In genomic region chr9:90774682-90775081, GRCh38 we compare ENCODE assay signal across 8 cellular contexts. TPM values are rescaled to one million over a fixed set of nuclear protein-coding genes. Genes with fewer than 3 reads are reported as not detected.
DNase-seq lines count a peak whose midpoint lies in the region; ATAC-seq and TF ChIP-seq lines count a peak whose summit lies in the region.

No MANE protein-coding gene starts in this region.

- H4K20me1 ChIP-seq in BLaER1 (no peaks in the 10 kb centered on the region), OCI-LY3 (ENCODE audit: insufficient read depth, low read length) (no peaks in the 10 kb centered on the region), mammary epithelial cell (ENCODE audit: insufficient read depth, low read length) (no peaks in the 10 kb centered on the region)

- no TSS peak for BruUV-seq in mammary epithelial cell (replicated peaks; lab: Mats Ljungman, UMichigan)

- H3K9me3 ChIP-seq in BLaER1 = peaks cover 7% of the 10 kb centered on the region
- H3K9me3 ChIP-seq in OCI-LY3 (ENCODE audit: insufficient read depth, low read length) = peaks cover under 1% of the 10 kb centered on the region; the same call in 1 of the 2 replicates
- H3K9me3 ChIP-seq in mammary epithelial cell (replicated peaks; ENCODE audit: insufficient read depth, low read length) = no peaks in the 10 kb centered on the region

- no peak for DNase-seq in mammary epithelial cell
- no peak for DNase-seq in activated naive CD8-positive, alpha-beta T cell treated with anti-CD3 and anti-CD28 coated beads, Interleukin-2, amount 50 U/mL, for 24 hours
- DNase-seq in kidney tubule cell (ENCODE audit: low spot score) = no peak
- DNase-seq in activated CD8-positive, alpha-beta memory T cell treated with anti-CD3 and anti-CD28 coated beads, Interleukin-2, amount 10 ng/mL, durations not matched to agents 7 days and 5 days = no peak

- H3K4me2 ChIP-seq in BLaER1 = peak overlapping the region; percentile 4; the same call in 1 of the 2 replicates
- H3K4me2 ChIP-seq in OCI-LY3 (ENCODE audit: low read length) = peak overlapping the region; percentile 58
- H3K4me2 ChIP-seq in mammary epithelial cell (ENCODE audit: insufficient read depth, low read depth, low read length) = no peak overlapping the region

- H3K4me1 Mint-ChIP-seq in activated naive CD8-positive, alpha-beta T cell treated with anti-CD3 and anti-CD28 coated beads, Interleukin-2, amount 50 U/mL, for 24 hours = peaks cover 11% of the 10 kb centered on the region
- H3K4me1 Mint-ChIP-seq in activated CD8-positive, alpha-beta memory T cell treated with anti-CD3 and anti-CD28 coated beads, Interleukin-2, amount 10 ng/mL, durations not matched to agents 7 days and 5 days = no peaks in the 10 kb centered on the region

- ATAC-seq in GM19043 (IDR thresholded peaks at IDR 0.05; ENCODE audit: low read depth, unreplicated experiment) (peak; percentile 74), HG03060 (IDR thresholded peaks at IDR 0.05; ENCODE audit: low read depth, unreplicated experiment) (peak; percentile 69)
- ATAC-seq in activated naive CD8-positive, alpha-beta T cell treated with anti-CD3 and anti-CD28 coated beads, Interleukin-2, amount 50 U/mL, for 24 hours = no peak
- no peak for ATAC-seq in activated CD8-positive, alpha-beta memory T cell treated with anti-CD3 and anti-CD28 coated beads, Interleukin-2, amount 10 ng/mL, durations not matched to agents 7 days and 5 days

- H3K4me3 ChIP-seq in BLaER1 (no peak overlapping the region), OCI-LY3 (ENCODE audit: low read length) (peak overlapping the region; percentile 52), mammary epithelial cell (replicated peaks in 1 of 3; ENCODE audit: insufficient read depth in 1 of 3, low read depth in 2 of 3, low read length in 3 of 3) (no peak overlapping the region)

- H3K9ac ChIP-seq in BLaER1 (no peak overlapping the region), OCI-LY3 (ENCODE audit: low read length) (peak overlapping the region; percentile 84), mammary epithelial cell (ENCODE audit: insufficient read depth, low read length) (no peak overlapping the region)

- in situ Hi-C loops in mammary epithelial cell (cut with MboI; ENCODE audit: low sequenced_read_pairs in 2 of 2) = loop anchor here (25.0 kb wide), 3 partner anchors 112 to 1187 kb away; no protein-coding TSS in a partner anchor

- H3K27ac Mint-ChIP-seq in activated naive CD8-positive, alpha-beta T cell treated with anti-CD3 and anti-CD28 coated beads, Interleukin-2, amount 50 U/mL, for 24 hours = no peak overlapping the region
- H3K27ac Mint-ChIP-seq in activated CD8-positive, alpha-beta memory T cell treated with anti-CD3 and anti-CD28 coated beads, Interleukin-2, amount 10 ng/mL, durations not matched to agents 7 days and 5 days = no peak overlapping the region

- CTCF ChIA-PET in mammary epithelial cell (lab: Charles Lee; ENCODE audit: low non-redundant PET) = interaction anchor here (0.6 kb wide), 1 partner anchor 451 kb away, joined by 5 read pairs; no protein-coding TSS in a partner anchor
- CTCF ChIA-PET in activated CD8-positive, alpha-beta memory T cell treated with anti-CD3 and anti-CD28 coated beads, Interleukin-2, amount 10 ng/mL, durations not matched to agents 7 days and 5 days (lab: Charles Lee) = no interaction called here

- peaks cover 9% of the 10 kb centered on the region; the same call in 1 of the 2 replicates for H3K4me1 ChIP-seq in BLaER1
- peaks cover 64% of the 10 kb centered on the region for H3K4me1 ChIP-seq in OCI-LY3 (ENCODE audit: low read length)
- H3K4me1 ChIP-seq in mammary epithelial cell (ENCODE audit: insufficient read depth, low read length) = no peaks in the 10 kb centered on the region

- no peaks in the 10 kb centered on the region for H3K36me3 Mint-ChIP-seq in activated naive CD8-positive, alpha-beta T cell treated with anti-CD3 and anti-CD28 coated beads, Interleukin-2, amount 50 U/mL, for 24 hours (ENCODE audit: low read depth)
- no peaks in the 10 kb centered on the region for H3K36me3 Mint-ChIP-seq in activated CD8-positive, alpha-beta memory T cell treated with anti-CD3 and anti-CD28 coated beads, Interleukin-2, amount 10 ng/mL, durations not matched to agents 7 days and 5 days

- intact Hi-C loops in mammary epithelial cell (cut with micrococcal nuclease) = loop anchor here (5.0 kb wide), 2 partner anchors 98 to 632 kb away; no protein-coding TSS in a partner anchor

- dilution Hi-C loops in mammary epithelial cell (cut with HindIII; ENCODE audit: low sequenced_read_pairs) = no loop called here

- peaks cover 5% of the 10 kb centered on the region for H3K27me3 Mint-ChIP-seq in activated naive CD8-positive, alpha-beta T cell treated with anti-CD3 and anti-CD28 coated beads, Interleukin-2, amount 50 U/mL, for 24 hours
- peaks cover 23% of the 10 kb centered on the region for H3K27me3 Mint-ChIP-seq in activated CD8-positive, alpha-beta memory T cell treated with anti-CD3 and anti-CD28 coated beads, Interleukin-2, amount 10 ng/mL, durations not matched to agents 7 days and 5 days

- no peak overlapping the region for H3K4me3 Mint-ChIP-seq in activated naive CD8-positive, alpha-beta T cell treated with anti-CD3 and anti-CD28 coated beads, Interleukin-2, amount 50 U/mL, for 24 hours
- no peak overlapping the region for H3K4me3 Mint-ChIP-seq in activated CD8-positive, alpha-beta memory T cell treated with anti-CD3 and anti-CD28 coated beads, Interleukin-2, amount 10 ng/mL, durations not matched to agents 7 days and 5 days

- H3K27ac ChIP-seq in BLaER1 (no peak overlapping the region), OCI-LY3 (ENCODE audit: low read length) (peak overlapping the region; percentile 99), mammary epithelial cell (ENCODE audit: insufficient read depth, low read depth, low read length) (no peak overlapping the region)

- TF ChIP-seq CTCF in OCI-LY3 (IDR thresholded peaks at IDR 0.05; ENCODE audit: low read depth, low read length) = peak; percentile 48
- TF ChIP-seq CTCF in mammary epithelial cell (conservative IDR thresholded peaks at IDR 0.05 in 1 of 2, IDR thresholded peaks at IDR 0.05 in 1 of 2; ENCODE audit: extremely low read depth in 1 of 2, insufficient read depth in 1 of 2, low read depth in 1 of 2, low read length in 2 of 2) = peak in 1 of 2 donors; percentile 36

- H3K27me3 ChIP-seq in BLaER1 (no peaks in the 10 kb centered on the region), OCI-LY3 (ENCODE audit: low read depth, low read length) (no peaks in the 10 kb centered on the region), mammary epithelial cell (ENCODE audit: insufficient read depth, low read length) (no peaks in the 10 kb centered on the region)

- 62% methylated on average over 3 of the region's 3 CpGs for WGBS in mammary epithelial cell (ENCODE audit: low coverage, missing lambda C conversion rate)

- no peaks in the 10 kb centered on the region for H3K79me2 ChIP-seq in OCI-LY3 (ENCODE audit: low read length)
- H3K79me2 ChIP-seq in mammary epithelial cell (ENCODE audit: insufficient read depth, low read length) = no peaks in the 10 kb centered on the region

- H3K36me3 ChIP-seq in BLaER1 (no peaks in the 10 kb centered on the region), OCI-LY3 (replicated peaks; ENCODE audit: low read depth, low read length) (peaks cover 5% of the 10 kb centered on the region), mammary epithelial cell (ENCODE audit: insufficient read depth, low read length) (no peaks in the 10 kb centered on the region)

- H2AFZ ChIP-seq in OCI-LY3 (ENCODE audit: low read depth, low read length) (no peak overlapping the region), mammary epithelial cell (ENCODE audit: low read depth, low read length) (no peak overlapping the region)

- H3K9me3 Mint-ChIP-seq in activated naive CD8-positive, alpha-beta T cell treated with anti-CD3 and anti-CD28 coated beads, Interleukin-2, amount 50 U/mL, for 24 hours = no peaks in the 10 kb centered on the region
- H3K9me3 Mint-ChIP-seq in activated CD8-positive, alpha-beta memory T cell treated with anti-CD3 and anti-CD28 coated beads, Interleukin-2, amount 10 ng/mL, durations not matched to agents 7 days and 5 days (ENCODE audit: low read depth) = no peaks in the 10 kb centered on the region

RNA-seq across cellular contexts. Expression of gene SYK, which starts 26.9 kb away (rescaled TPM):
- 10 to 100 TPM in 1 of 2 donors, 1 to 10 TPM in 1; 1.7 to 10.6 TPM for total RNA-seq in mammary epithelial cell
- polyA plus RNA-seq in mammary epithelial cell = 4.1 TPM
- polyA minus RNA-seq in mammary epithelial cell = 11.2 TPM
- under 1 TPM; 0.26 to 0.28 TPM for total RNA-seq in activated CD8-positive, alpha-beta memory T cell treated with anti-CD3 and anti-CD28 coated beads, Interleukin-2, amount 10 ng/mL, durations not matched to agents 7 days and 5 days

Comparison
In these comparisons a context has a peak if more than half of its experiments do, and no peak if none do; other contexts are left out.
1. ATAC-seq: peak in GM19043 (single experiment) and HG03060 (single experiment); none in activated naive CD8-positive, alpha-beta T cell treated with anti-CD3 and anti-CD28 coated beads, Interleukin-2, amount 50 U/mL, for 24 hours (single experiment) and activated CD8-positive, alpha-beta memory T cell treated with anti-CD3 and anti-CD28 coated beads, Interleukin-2, amount 10 ng/mL, durations not matched to agents 7 days and 5 days (single experiment).